Comparison of ENCODE assay signal across 17 cellular contexts in genomic region chr2:234420406-234420805, GRCh38.
DNase-seq lines count a peak whose midpoint lies in the region; ATAC-seq and TF ChIP-seq lines count a peak whose summit lies in the region.
"Had no signal": no experiment of that assay in that cellular context is flagged by ENCODE, and none has a peak within 500 bp of the region (broad histone marks: within the 10 kb centered on the region; RNA-seq: fewer than 3 reads in every experiment).

No MANE protein-coding gene starts in this region.

- no peaks in the 10 kb centered on the region for H4K20me1 ChIP-seq in osteoblast (ENCODE audit: insufficient read depth, low read length)

- no peak overlapping the region for H4K5ac ChIP-seq in mesendoderm (ENCODE audit: low read length)

- H3K27me3 Mint-ChIP-seq in CD14-positive monocyte (ENCODE audit: low read depth in 3 of 3) = peaks cover 1 to 5% (median 4%) of the 10 kb centered on the region in 3 donors
- no peaks in the 10 kb centered on the region for H3K27me3 Mint-ChIP-seq in CD8-positive, alpha-beta T cell (ENCODE audit: low read depth)
- no peaks in the 10 kb centered on the region for H3K27me3 Mint-ChIP-seq in activated CD8-positive, alpha-beta T cell treated with anti-CD3 and anti-CD28 coated beads for 36 hours
- H3K27me3 Mint-ChIP-seq in chondrocyte (ENCODE audit: low read depth) = no peaks in the 10 kb centered on the region

- peak overlapping the region; percentile 2 for H3K18ac ChIP-seq in mesendoderm (ENCODE audit: low read length)

- no peak overlapping the region for H4K8ac ChIP-seq in mesendoderm (ENCODE audit: low read depth, low read length)

- no CpG with 5 or more reads among the region's 2 CpGs for WGBS in mesendoderm (ENCODE audit: extremely low coverage, insufficient coverage, low lambda C conversion rate)

- H2BK15ac ChIP-seq in mesendoderm (replicated peaks; ENCODE audit: low read depth) = no peak overlapping the region

- peak overlapping the region; percentile 35 for H3K27ac ChIP-seq in CD8-positive, alpha-beta T cell (ENCODE audit: low read depth, low read length)
- H3K27ac ChIP-seq in mesendoderm (ENCODE audit: low read depth, low read length) (no peak overlapping the region), osteoblast (ENCODE audit: low read depth, low read length) (no peak overlapping the region)
- H3K27ac ChIP-seq: gastroesophageal sphincter, lower lobe of right lung, PC-9, testis, WERI-Rb-1 had no signal

- H3K4me3 ChIP-seq in CD8-positive, alpha-beta T cell (ENCODE audit: low read depth, low read length) = peak overlapping the region; percentile 10
- no peak overlapping the region for H3K4me3 ChIP-seq in mesendoderm (ENCODE audit: low read length)
- no peak overlapping the region for H3K4me3 ChIP-seq in osteoblast (ENCODE audit: insufficient read depth, low read length)
- H3K4me3 ChIP-seq: gastroesophageal sphincter, lower lobe of right lung, PC-9, testis had no signal

- no peak overlapping the region for H3K9ac ChIP-seq in mesendoderm (ENCODE audit: low read length)

- H3K79me2 ChIP-seq in mesendoderm (ENCODE audit: control insufficient read depth, insufficient read depth, low read length) = no peaks in the 10 kb centered on the region
- H3K79me2 ChIP-seq in osteoblast (ENCODE audit: insufficient read depth, low read length) = no peaks in the 10 kb centered on the region

- no peak overlapping the region for H3K4ac ChIP-seq in mesendoderm (ENCODE audit: low read depth, low read length)

- no peaks in the 10 kb centered on the region for H3K27me3 ChIP-seq in CD8-positive, alpha-beta T cell (ENCODE audit: insufficient read depth, low read length)
- H3K27me3 ChIP-seq in mesendoderm (ENCODE audit: insufficient read depth, low read length, poor library complexity) (no peaks in the 10 kb centered on the region), osteoblast (ENCODE audit: insufficient read depth, low read length) (no peaks in the 10 kb centered on the region)
- H3K27me3 ChIP-seq: gastroesophageal sphincter, testis had no signal

- CTCF ChIA-PET in CD8-positive, alpha-beta T cell (lab: Charles Lee) = interaction anchor here (0.6 to 4.5 kb wide), 19 partner anchors 9 to 445 kb away, joined by 3 to 23 read pairs (median 3); no protein-coding TSS in a partner anchor
- CTCF ChIA-PET in activated CD8-positive, alpha-beta T cell treated with anti-CD3 and anti-CD28 coated beads for 36 hours (lab: Charles Lee) = interaction anchor here (0.7 to 1.1 kb wide), 2 partner anchors 52 to 60 kb away, joined by 3 read pairs; no protein-coding TSS in a partner anchor

- H3K4me1 Mint-ChIP-seq in CD14-positive monocyte (peaks cover 43% of the 10 kb centered on the region), chondrocyte (ENCODE audit: low read depth) (peaks cover 40% of the 10 kb centered on the region)
- peaks cover 64% of the 10 kb centered on the region for H3K4me1 Mint-ChIP-seq in CD8-positive, alpha-beta T cell (ENCODE audit: low read depth)
- H3K4me1 Mint-ChIP-seq in activated CD8-positive, alpha-beta T cell treated with anti-CD3 and anti-CD28 coated beads for 36 hours (ENCODE audit: low read depth) = peaks cover 55% of the 10 kb centered on the region

- H3K27ac Mint-ChIP-seq in CD14-positive monocyte (peak overlapping the region in 4 of 7 donors; percentile 19 to 84 (median 72)), chondrocyte (ENCODE audit: unreplicated experiment) (no peak overlapping the region)
- peak overlapping the region; percentile 100 for H3K27ac Mint-ChIP-seq in CD8-positive, alpha-beta T cell
- H3K27ac Mint-ChIP-seq in activated CD8-positive, alpha-beta T cell treated with anti-CD3 and anti-CD28 coated beads for 36 hours = peak overlapping the region; percentile 81

- no peaks in the 10 kb centered on the region for H3K36me3 Mint-ChIP-seq in CD14-positive monocyte
- H3K36me3 Mint-ChIP-seq in CD8-positive, alpha-beta T cell = peaks cover 7% of the 10 kb centered on the region
- H3K36me3 Mint-ChIP-seq in activated CD8-positive, alpha-beta T cell treated with anti-CD3 and anti-CD28 coated beads for 36 hours (ENCODE audit: low read depth) = peaks cover under 1% of the 10 kb centered on the region
- no peaks in the 10 kb centered on the region for H3K36me3 Mint-ChIP-seq in chondrocyte (ENCODE audit: low read depth)

- TF ChIP-seq CTCF in CD14-positive monocyte (IDR thresholded peaks at IDR 0.05) (no peak), chondrocyte (IDR thresholded peaks at IDR 0.05) (no peak), osteoblast (IDR thresholded peaks at IDR 0.05; ENCODE audit: extremely low read depth, low read depth, low read length) (no peak)
- peak; percentile 25 for TF ChIP-seq CTCF in CD8-positive, alpha-beta T cell (IDR thresholded peaks at IDR 0.05)
- TF ChIP-seq CTCF in activated CD8-positive, alpha-beta T cell treated with anti-CD3 and anti-CD28 coated beads for 36 hours (IDR thresholded peaks at IDR 0.05) = no peak

- DNase-seq in CD14-positive monocyte (ENCODE audit: low spot score) (no peak), mesendoderm (peak; percentile 34), NCI-H1092 (lab: John Stamatoyannopoulos, UW) (no peak), chondrocyte (ENCODE audit: low spot score) (no peak), osteoblast (ENCODE audit: insufficient read length, low spot score, missing footprints) (no peak)
- DNase-seq in CD8-positive, alpha-beta T cell = peak in 5 of 7 experiments; percentile 22 to 72 (median 57)
- peak; percentile 56 for DNase-seq in activated CD8-positive, alpha-beta T cell treated with anti-CD3 and anti-CD28 coated beads for 36 hours
- DNase-seq: C1 segment of cervical spinal cord; lower lobe of right lung; NCI-H1436 treated with DMSO at 0.1 percent for 48 hours; NCI-H510A treated with DMSO at 0.1 percent for 48 hours; stimulated activated CD4-positive, alpha-beta T cell treated with anti-CD3 and anti-CD28 coated beads, Interleukin-2, amount 100 ng/mL, for 24 hours; testis; WERI-Rb-1 had no signal

- H3K23ac ChIP-seq in mesendoderm (ENCODE audit: low read length) = no peak overlapping the region

- no peak overlapping the region for H3K4me3 Mint-ChIP-seq in CD14-positive monocyte
- peak overlapping the region; percentile 22 for H3K4me3 Mint-ChIP-seq in CD8-positive, alpha-beta T cell
- H3K4me3 Mint-ChIP-seq in activated CD8-positive, alpha-beta T cell treated with anti-CD3 and anti-CD28 coated beads for 36 hours = no peak overlapping the region
- H3K4me3 Mint-ChIP-seq in chondrocyte (ENCODE audit: unreplicated experiment) = no peak overlapping the region

- no peak overlapping the region for H2BK5ac ChIP-seq in mesendoderm (ENCODE audit: low read length)

- peaks cover 57% of the 10 kb centered on the region for H3K4me1 ChIP-seq in CD8-positive, alpha-beta T cell (ENCODE audit: insufficient read depth, low read length)
- H3K4me1 ChIP-seq in mesendoderm (ENCODE audit: control insufficient read depth, low read depth, low read length) (no peaks in the 10 kb centered on the region), osteoblast (ENCODE audit: insufficient read depth, low read length) (peaks cover 10% of the 10 kb centered on the region)
- H3K4me1 ChIP-seq: testis had no signal

- H3K4me2 ChIP-seq in mesendoderm (ENCODE audit: low read length) (no peak overlapping the region), osteoblast (ENCODE audit: insufficient read depth, low read length) (no peak overlapping the region)
- H3K4me2 ChIP-seq: PC-9 had no signal

- no peaks in the 10 kb centered on the region for H3K36me3 ChIP-seq in CD8-positive, alpha-beta T cell (ENCODE audit: insufficient read depth, low read length)
- H3K36me3 ChIP-seq in mesendoderm (ENCODE audit: control insufficient read depth, insufficient read depth, low read length) (no peaks in the 10 kb centered on the region), osteoblast (ENCODE audit: insufficient read depth, low read length) (no peaks in the 10 kb centered on the region)
- H3K36me3 ChIP-seq: gastroesophageal sphincter, lower lobe of right lung, WERI-Rb-1 had no signal

- peaks cover 6 to 10% (median 9%) of the 10 kb centered on the region in 7 donors for H3K9me3 Mint-ChIP-seq in CD14-positive monocyte
- H3K9me3 Mint-ChIP-seq in CD8-positive, alpha-beta T cell = peaks cover 7% of the 10 kb centered on the region
- H3K9me3 Mint-ChIP-seq in activated CD8-positive, alpha-beta T cell treated with anti-CD3 and anti-CD28 coated beads for 36 hours = peaks cover 8% of the 10 kb centered on the region
- H3K9me3 Mint-ChIP-seq in chondrocyte (ENCODE audit: low read depth) = peaks cover 7% of the 10 kb centered on the region

- peak; percentile 22 for ATAC-seq in CD8-positive, alpha-beta T cell
- ATAC-seq in activated CD8-positive, alpha-beta T cell treated with anti-CD3 and anti-CD28 coated beads for 36 hours = no peak
- ATAC-seq: gastroesophageal sphincter, lower lobe of right lung, sciatic nerve had no signal

- H3K56ac ChIP-seq in mesendoderm (ENCODE audit: low read length) = no peak overlapping the region

- intact Hi-C loops in CD14-positive monocyte (cut with micrococcal nuclease) = loop anchor here in 1 of 2 donors (5.0 to 10.0 kb wide), 2 partner anchors 74 to 128 kb away; partner anchors contain the start of gene ARL4C
- intact Hi-C loops in CD8-positive, alpha-beta T cell (cut with DNase I, micrococcal nuclease) = loop anchor here (1.0 to 10.0 kb wide), 7 partner anchors 48 to 443 kb away; no protein-coding TSS in a partner anchor
- intact Hi-C loops in activated CD8-positive, alpha-beta T cell treated with anti-CD3 and anti-CD28 coated beads for 36 hours (cut with micrococcal nuclease) = loop anchor here (10.0 kb wide), 1 partner anchor 74 kb away; the partner anchor contains the start of gene ARL4C

- POLR2A ChIA-PET in CD8-positive, alpha-beta T cell (lab: Charles Lee) = interaction anchor here (0.7 to 1.5 kb wide), 7 partner anchors 26 to 145 kb away, joined by 3 to 6 read pairs (median 3); no protein-coding TSS in a partner anchor
- POLR2A ChIA-PET in activated CD8-positive, alpha-beta T cell treated with anti-CD3 and anti-CD28 coated beads for 36 hours (lab: Charles Lee) = interaction anchor here (1.5 to 2.0 kb wide), 2 partner anchors 8 to 76 kb away, joined by 4 to 6 read pairs; partner anchors contain the start of gene ARL4C

- H2AFZ ChIP-seq in osteoblast (ENCODE audit: low read length) = no peak overlapping the region
- H2AFZ ChIP-seq: PC-9 had no signal

- H3K9me3 ChIP-seq in CD8-positive, alpha-beta T cell (ENCODE audit: low read length) = no peaks in the 10 kb centered on the region
- no peaks in the 10 kb centered on the region for H3K9me3 ChIP-seq in osteoblast (ENCODE audit: low read depth, low read length)
- H3K9me3 ChIP-seq: gastroesophageal sphincter, lower lobe of right lung, testis had no signal

- H2BK120ac ChIP-seq in mesendoderm (ENCODE audit: low read depth, low read length) = no peak overlapping the region

- no peaks in the 10 kb centered on the region for H3K79me1 ChIP-seq in mesendoderm (ENCODE audit: low read length)

- H2AK5ac ChIP-seq in mesendoderm (ENCODE audit: low read length) = no peak overlapping the region

Comparison
In these comparisons a context has a peak if more than half of its experiments do, and no peak if none do; other contexts are left out.
1. DNase-seq: peak in CD8-positive, alpha-beta T cell (5 of 7), activated CD8-positive, alpha-beta T cell treated with anti-CD3 and anti-CD28 coated beads for 36 hours (single experiment) and mesendoderm (single experiment); none in CD14-positive monocyte (single experiment), NCI-H1092 (single experiment), chondrocyte (single experiment) and osteoblast (single experiment).